Comparison of ENCODE assay signal across 19 cellular contexts in the genomic region with DNA sequence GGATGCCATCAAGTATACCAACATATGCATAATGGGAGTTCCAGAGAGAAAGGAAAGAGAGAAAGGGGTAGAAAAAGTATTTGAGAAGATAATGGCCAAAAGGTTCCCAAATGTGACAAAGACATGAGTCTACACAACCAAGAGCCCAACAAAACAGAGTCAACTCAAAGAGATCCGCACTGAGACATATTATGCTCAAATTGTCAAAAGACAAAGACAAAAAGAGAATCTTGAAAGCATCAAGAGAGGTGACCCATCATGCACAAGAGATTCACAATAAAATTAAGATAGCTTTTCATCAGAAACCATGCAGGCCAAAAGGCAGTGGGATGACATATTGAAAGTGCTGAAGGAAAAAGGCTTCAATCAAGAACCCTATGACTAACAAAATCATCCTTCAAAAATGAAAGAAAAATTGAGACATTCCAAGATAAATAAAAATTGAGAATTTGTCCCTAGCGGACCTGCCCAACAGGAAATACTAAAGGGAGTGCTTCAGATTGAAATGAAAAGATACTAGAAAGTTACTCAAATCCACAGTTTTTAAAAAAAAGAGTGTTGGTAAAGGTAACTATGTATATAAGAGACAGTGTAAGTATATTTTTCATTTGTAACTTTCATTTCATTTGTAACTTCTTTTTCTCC.
"Had no signal": no experiment of that assay in that cellular context is flagged by ENCODE, and none has a peak within 500 bp of the region (broad histone marks: within the 10 kb centered on the region; RNA-seq: fewer than 3 reads in every experiment).

No MANE protein-coding gene starts in this region.

- ATAC-seq: foreskin keratinocyte; left lung; naive thymus-derived CD8-positive, alpha-beta T cell; stimulated activated naive CD8-positive, alpha-beta T cell treated with anti-CD3 and anti-CD28 coated beads, Interleukin-15, Interleukin-2, amounts not matched to agents 100 U/mL and 50 U/mL, for 24 hours had no signal

- H3K27me3 Mint-ChIP-seq: memory B cell; naive thymus-derived CD8-positive, alpha-beta T cell had no signal

- H3K4me3 ChIP-seq: left lung, upper lobe of left lung had no signal

- H3K27ac ChIP-seq: brain microvascular endothelial cell, foreskin keratinocyte, left lung, upper lobe of left lung, VCaP had no signal

- H3K36me3 ChIP-seq: brain microvascular endothelial cell, left lung, upper lobe of left lung had no signal

- DNase-seq: activated CD4-positive, alpha-beta T cell treated with anti-CD3 and anti-CD28 coated beads for 1 hour; activated CD8-positive, alpha-beta memory T cell treated with anti-CD3 and anti-CD28 coated beads, Interleukin-2, amount 50 U/mL, for 48 hours; activated effector memory CD4-positive, alpha-beta T cell treated with Interleukin-2 at 50 U/mL for 16 hours; anterior cingulate cortex; brain microvascular endothelial cell; cortex of kidney; effector CD8-positive, alpha-beta T cell; foreskin keratinocyte; glutamatergic neuron; hypothalamus; kidney; left lung; naive thymus-derived CD8-positive, alpha-beta T cell; stimulated activated CD4-positive, alpha-beta T cell treated with anti-CD3 and anti-CD28 coated beads, Interleukin-15, amount 100 ng/mL, for 24 hours; stimulated activated CD4-positive, alpha-beta T cell treated with anti-CD3 and anti-CD28 coated beads, Interleukin-4, amount 100 ng/mL, for 1 hour; stimulated activated naive CD8-positive, alpha-beta T cell treated with anti-CD3 and anti-CD28 coated beads, Interleukin-15, Interleukin-2, amounts not matched to agents 100 U/mL and 50 U/mL, for 24 hours; upper lobe of left lung had no signal

- H3K27ac Mint-ChIP-seq: memory B cell; naive thymus-derived CD8-positive, alpha-beta T cell had no signal

- H3K9me3 ChIP-seq: upper lobe of left lung had no signal

- H3K4me3 Mint-ChIP-seq: memory B cell; naive thymus-derived CD8-positive, alpha-beta T cell had no signal
